8 cellular contexts compared by ENCODE assay signal in the genomic region with DNA sequence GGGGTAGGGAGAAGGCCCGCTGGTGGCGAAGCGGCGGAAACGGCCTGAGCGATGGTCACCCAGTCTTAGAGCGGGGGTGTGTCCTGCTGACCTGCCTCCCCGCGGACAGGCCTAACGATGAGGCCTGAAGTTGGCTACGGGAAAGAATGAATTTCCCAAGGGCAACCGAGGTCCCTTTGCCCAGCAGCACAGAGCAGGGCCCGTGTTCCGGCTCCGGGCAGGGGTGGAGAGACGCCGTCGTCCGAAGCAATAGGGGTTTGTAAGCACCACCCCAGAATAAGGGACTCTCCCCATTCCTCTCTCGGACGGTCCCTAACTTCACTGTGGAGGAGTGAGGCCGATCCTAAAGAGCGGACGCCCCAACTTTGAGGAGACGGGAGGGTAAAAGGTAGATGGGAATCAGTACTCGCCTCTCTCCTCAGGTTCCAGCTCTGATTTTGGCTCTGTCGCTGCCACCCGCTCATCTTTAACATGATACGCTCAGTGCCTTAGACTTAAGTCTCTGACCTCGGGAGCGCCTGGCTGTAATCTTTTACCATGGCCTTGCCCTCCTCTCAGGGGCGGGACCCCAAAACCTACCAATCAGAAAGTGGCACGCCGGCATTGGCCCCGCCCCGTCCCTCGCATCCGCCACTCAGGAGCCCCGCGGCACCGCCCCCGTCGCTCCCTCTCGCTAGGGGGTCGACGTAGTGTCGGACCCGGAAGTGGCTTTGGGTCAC. TPM values are rescaled to one million over a fixed set of nuclear protein-coding genes. Genes with fewer than 3 reads are reported as not detected.
DNase-seq lines count a peak whose midpoint lies in the region; ATAC-seq and TF ChIP-seq lines count a peak whose summit lies in the region.

A gene with protein sequence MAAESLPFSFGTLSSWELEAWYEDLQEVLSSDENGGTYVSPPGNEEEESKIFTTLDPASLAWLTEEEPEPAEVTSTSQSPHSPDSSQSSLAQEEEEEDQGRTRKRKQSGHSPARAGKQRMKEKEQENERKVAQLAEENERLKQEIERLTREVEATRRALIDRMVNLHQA (minus strand): TSS at position 507 of the 719 bp plus-strand sequence. CDS start 3,108 bp downstream, outside the sequence.

- BruUV-seq in Panc1 (replicated peaks; lab: Mats Ljungman, UMichigan): TSS peak; percentile 83

- H3K9me3 ChIP-seq in Panc1 (ENCODE audit: control insufficient read depth, insufficient read depth, low read depth, low read length): no peaks in the 10 kb centered on the region
- H3K9me3 ChIP-seq in esophagus (ENCODE audit: control insufficient read depth in 2 of 2, insufficient read depth in 1 of 2, low read depth in 1 of 2, low read length in 1 of 2): no peaks in the 10 kb centered on the region
- no peaks in the 10 kb centered on the region for H3K9me3 ChIP-seq in muscle layer of duodenum (ENCODE audit: control insufficient read depth in 1 of 2, low read length in 2 of 2)

- H3K4me3 Mint-ChIP-seq in activated T-cell treated with anti-CD3 and anti-CD28 coated beads, Interleukin-2, amount 50 U/mL, for 4 hours: peak within 1 kb of the TSS; percentile 97

- peaks cover 58% of the 10 kb centered on the region for H3K4me1 Mint-ChIP-seq in activated T-cell treated with anti-CD3 and anti-CD28 coated beads, Interleukin-2, amount 50 U/mL, for 4 hours (ENCODE audit: low read depth)

- H3K36me3 ChIP-seq in KMS-11 (ENCODE audit: insufficient read depth): peaks cover 17% of the 10 kb centered on the region; the same call in 1 of the 2 replicates
- H3K36me3 ChIP-seq in Panc1 (ENCODE audit: control insufficient read depth, insufficient read depth, low read length): peaks cover 19% of the 10 kb centered on the region
- peaks cover 16% of the 10 kb centered on the region in 2 donors for H3K36me3 ChIP-seq in esophagus (ENCODE audit: control insufficient read depth in 2 of 2, insufficient read depth in 2 of 2, low read length in 1 of 2)
- H3K36me3 ChIP-seq in muscle layer of duodenum (ENCODE audit: control insufficient read depth in 1 of 2, insufficient read depth in 2 of 2, low read length in 2 of 2): peaks cover 35 to 52% of the 10 kb centered on the region in 2 donors

- peak within 1 kb of the TSS; percentile 70 for H2AFZ ChIP-seq in KMS-11 (ENCODE audit: low read depth)

- in situ Hi-C loops in Panc1 (cut with HindIII; ENCODE audit: low pct_unique_long_range_greater_than_20kb, low sequenced_read_pairs): no loop called here

- peak within 1 kb of the TSS; percentile 84 for H3K27ac ChIP-seq in KMS-11
- peak within 1 kb of the TSS; percentile 96 for H3K27ac ChIP-seq in Panc1 (ENCODE audit: low read length)
- H3K27ac ChIP-seq in esophagus (ENCODE audit: low read depth in 2 of 2, low read length in 1 of 2): peak within 1 kb of the TSS; percentile 97 to 99
- peak within 1 kb of the TSS; percentile 100 for H3K27ac ChIP-seq in muscle layer of duodenum (ENCODE audit: low read length)

- WGBS in esophagus, 2 donors: 0 to 1% methylated on average over 46 to 48 of the region's 48 CpGs

- POLR2A ChIA-PET in Panc1 (lab: Charles Lee): interaction anchor here (0.6 kb wide), 1 partner anchor 866 kb away, joined by 3 read pairs; no protein-coding TSS in a partner anchor

- intact Hi-C loops in Panc1 (cut with micrococcal nuclease; ENCODE audit: unreplicated experiment): no loop called here

- no peaks in the 10 kb centered on the region for H4K20me1 ChIP-seq in KMS-11 (ENCODE audit: insufficient read depth)

- H3K9me3 Mint-ChIP-seq in activated T-cell treated with anti-CD3 and anti-CD28 coated beads, Interleukin-2, amount 50 U/mL, for 4 hours: no peaks in the 10 kb centered on the region

- peaks cover 42% of the 10 kb centered on the region for H3K36me3 Mint-ChIP-seq in activated T-cell treated with anti-CD3 and anti-CD28 coated beads, Interleukin-2, amount 50 U/mL, for 4 hours (ENCODE audit: insufficient read depth)

- H3K4me1 ChIP-seq in KMS-11 (ENCODE audit: low read depth, poor library complexity, severe bottlenecking) (peaks cover 60% of the 10 kb centered on the region), Panc1 (ENCODE audit: control insufficient read depth, insufficient read depth, low read length) (peaks cover 54% of the 10 kb centered on the region), esophagus (ENCODE audit: control insufficient read depth in 2 of 2, insufficient read depth in 2 of 2, low read length in 1 of 2) (peaks cover 0 to 15% of the 10 kb centered on the region in 2 donors), muscle layer of duodenum (ENCODE audit: control insufficient read depth in 1 of 2, insufficient read depth in 2 of 2, low read length in 2 of 2) (peaks cover 37 to 49% of the 10 kb centered on the region in 2 donors)

- peak; percentile 87 for DNase-seq in DMS79 treated with DMSO at 0.1 percent for 48 hours (lab: John Stamatoyannopoulos, UW)
- peak; percentile 95 for DNase-seq in Panc1 (ENCODE audit: low read depth, low spot score)
- DNase-seq in activated T-cell treated with anti-CD3 and anti-CD28 coated beads, Interleukin-2, amount 50 U/mL, for 4 hours: peak; percentile 100
- DNase-seq in stimulated activated CD8-positive, alpha-beta memory T cell treated with anti-CD3 and anti-CD28 coated beads, Interleukin-7, amount 100 ng/mL, for 24 hours (ENCODE audit: low read depth): peak; percentile 99

- peak; percentile 24 for TF ChIP-seq CTCF in KMS-11 (conservative IDR thresholded peaks at IDR 0.05; ENCODE audit: low read depth, low read length)
- no peak for TF ChIP-seq CTCF in Panc1 (IDR thresholded peaks at IDR 0.05)

- H3K4me2 ChIP-seq in KMS-11: peak within 1 kb of the TSS; percentile 89

- ATAC-seq in GM21737 (IDR thresholded peaks at IDR 0.05; ENCODE audit: unreplicated experiment) (peak; percentile 52), Panc1 (peak; percentile 81)
- ATAC-seq in activated T-cell treated with anti-CD3 and anti-CD28 coated beads, Interleukin-2, amount 50 U/mL, for 4 hours: peak; percentile 81 to 82

- H3K27me3 ChIP-seq in KMS-11 (ENCODE audit: insufficient read depth, low read depth) (no peaks in the 10 kb centered on the region), Panc1 (ENCODE audit: control insufficient read depth, insufficient read depth, low read length) (no peaks in the 10 kb centered on the region), esophagus (ENCODE audit: control insufficient read depth in 1 of 2, insufficient read depth in 2 of 2, low read length in 2 of 2) (no peaks in the 10 kb centered on the region), muscle layer of duodenum (ENCODE audit: low read depth, low read length) (no peaks in the 10 kb centered on the region)

- H3K79me2 ChIP-seq in KMS-11 (ENCODE audit: insufficient read depth, low read depth): peaks cover 50% of the 10 kb centered on the region

- H3K27me3 Mint-ChIP-seq in activated T-cell treated with anti-CD3 and anti-CD28 coated beads, Interleukin-2, amount 50 U/mL, for 4 hours (ENCODE audit: low read depth): no peaks in the 10 kb centered on the region

- peak within 1 kb of the TSS; percentile 80 for H3K9ac ChIP-seq in KMS-11

- CTCF ChIA-PET in Panc1 (lab: Charles Lee): no interaction called here

- H3K4me3 ChIP-seq in KMS-11 (IDR thresholded peaks at IDR 0.05; ENCODE audit: insufficient read depth, low read depth, low read length) (peak within 1 kb of the TSS; percentile 87), Panc1 (ENCODE audit: low read depth in 2 of 2, low read length in 2 of 2) (peak within 1 kb of the TSS; percentile 88 to 98), esophagus (ENCODE audit: low read depth in 1 of 2, low read length in 2 of 2) (peak within 1 kb of the TSS; percentile 80 to 97), muscle layer of duodenum (ENCODE audit: low read depth in 1 of 2, low read length in 2 of 2) (peak within 1 kb of the TSS; percentile 94 to 98)

RNA-seq across cellular contexts. Expression of the gene that starts here (rescaled TPM):
- 47.2 TPM for total RNA-seq in Panc1 (2021; ENCODE audit: unreplicated experiment)
- polyA plus RNA-seq in Panc1 (2012; ENCODE audit: insufficient read length): 24.6 TPM
- total RNA-seq in activated T-cell treated with anti-CD3 and anti-CD28 coated beads, Interleukin-2, amount 50 U/mL, for 4 hours: 10 to 100 TPM in 2 of 3 donors, 1 to 10 TPM in 1; 9.2 to 12.2 (median 10.8) TPM
- polyA plus RNA-seq in esophagus: 10 to 100 TPM; 19.8 to 30.7 TPM

Comparison
In these comparisons a context has a peak if more than half of its experiments do, and no peak if none do; other contexts are left out.
1. Peak in every context shown above with its lines: DNase-seq, ATAC-seq, H3K4me3 ChIP-seq and H3K27ac ChIP-seq.